ENCODE assay signal across 10 cellular contexts in genomic region chr9:19173598-19174125, GRCh38. TPM values are rescaled to one million over a fixed set of nuclear protein-coding genes. Genes with fewer than 3 reads are reported as not detected.
DNase-seq lines count a peak whose midpoint lies in the region; ATAC-seq and TF ChIP-seq lines count a peak whose summit lies in the region.
"Had no signal": no experiment of that assay in that cellular context is flagged by ENCODE, and none has a peak within 500 bp of the region (broad histone marks: within the 10 kb centered on the region; RNA-seq: fewer than 3 reads in every experiment).

No MANE protein-coding gene starts in this region.

- H3K27me3 Mint-ChIP-seq in activated naive CD8-positive, alpha-beta T cell treated with anti-CD3 and anti-CD28 coated beads, Interleukin-2, amount 10 ng/mL, durations not matched to agents 7 days and 5 days: peaks cover 2% of the 10 kb centered on the region
- H3K27me3 Mint-ChIP-seq in activated naive CD8-positive, alpha-beta T cell treated with anti-CD3 and anti-CD28 coated beads for 36 hours: no peaks in the 10 kb centered on the region
- H3K27me3 Mint-ChIP-seq in activated T-helper 17 cell treated with anti-CD3 and anti-CD28 coated beads, Interleukin-2, amount 50 U/mL, for 72 hours: no peaks in the 10 kb centered on the region

- no peak overlapping the region for H3K27ac ChIP-seq in thyroid gland
- H3K27ac ChIP-seq: stomach had no signal

- H3K4me3 Mint-ChIP-seq in activated naive CD8-positive, alpha-beta T cell treated with anti-CD3 and anti-CD28 coated beads, Interleukin-2, amount 10 ng/mL, durations not matched to agents 7 days and 5 days: no peak overlapping the region
- no peak overlapping the region for H3K4me3 Mint-ChIP-seq in activated naive CD8-positive, alpha-beta T cell treated with anti-CD3 and anti-CD28 coated beads for 36 hours
- H3K4me3 Mint-ChIP-seq in activated T-helper 17 cell treated with anti-CD3 and anti-CD28 coated beads, Interleukin-2, amount 50 U/mL, for 72 hours: peak overlapping the region; percentile 63
- H3K4me3 Mint-ChIP-seq: CD8-positive, alpha-beta T cell had no signal

- H3K36me3 Mint-ChIP-seq in activated naive CD8-positive, alpha-beta T cell treated with anti-CD3 and anti-CD28 coated beads, Interleukin-2, amount 10 ng/mL, durations not matched to agents 7 days and 5 days: no peaks in the 10 kb centered on the region
- H3K36me3 Mint-ChIP-seq in activated naive CD8-positive, alpha-beta T cell treated with anti-CD3 and anti-CD28 coated beads for 36 hours: no peaks in the 10 kb centered on the region
- H3K36me3 Mint-ChIP-seq in activated T-helper 17 cell treated with anti-CD3 and anti-CD28 coated beads, Interleukin-2, amount 50 U/mL, for 72 hours (ENCODE audit: low read depth): no peaks in the 10 kb centered on the region
- H3K36me3 Mint-ChIP-seq: CD8-positive, alpha-beta T cell had no signal

- no peaks in the 10 kb centered on the region for H3K27me3 ChIP-seq in thyroid gland
- H3K27me3 ChIP-seq: stomach had no signal

- peaks cover 17% of the 10 kb centered on the region for H3K4me1 Mint-ChIP-seq in activated naive CD8-positive, alpha-beta T cell treated with anti-CD3 and anti-CD28 coated beads, Interleukin-2, amount 10 ng/mL, durations not matched to agents 7 days and 5 days
- H3K4me1 Mint-ChIP-seq in activated naive CD8-positive, alpha-beta T cell treated with anti-CD3 and anti-CD28 coated beads for 36 hours: peaks cover 33% of the 10 kb centered on the region
- peaks cover 10% of the 10 kb centered on the region for H3K4me1 Mint-ChIP-seq in activated T-helper 17 cell treated with anti-CD3 and anti-CD28 coated beads, Interleukin-2, amount 50 U/mL, for 72 hours

- no peaks in the 10 kb centered on the region for H3K9me3 Mint-ChIP-seq in activated naive CD8-positive, alpha-beta T cell treated with anti-CD3 and anti-CD28 coated beads, Interleukin-2, amount 10 ng/mL, durations not matched to agents 7 days and 5 days
- H3K9me3 Mint-ChIP-seq in activated naive CD8-positive, alpha-beta T cell treated with anti-CD3 and anti-CD28 coated beads for 36 hours: no peaks in the 10 kb centered on the region
- H3K9me3 Mint-ChIP-seq in activated T-helper 17 cell treated with anti-CD3 and anti-CD28 coated beads, Interleukin-2, amount 50 U/mL, for 72 hours: no peaks in the 10 kb centered on the region
- H3K9me3 Mint-ChIP-seq: CD8-positive, alpha-beta T cell had no signal

- H3K4me1 ChIP-seq in thyroid gland: peaks cover 7 to 8% of the 10 kb centered on the region in 2 donors

- intact Hi-C loops in thyroid gland (cut with DNase I): loop anchor here (10.0 kb wide), 1 partner anchor 69 kb away; the partner anchor contains the start of gene HAUS6

- ATAC-seq in activated naive CD8-positive, alpha-beta T cell treated with anti-CD3 and anti-CD28 coated beads, Interleukin-2, amount 10 ng/mL, durations not matched to agents 7 days and 5 days (ENCODE audit: low read depth): peak; percentile 23
- peak; percentile 24 for ATAC-seq in HG02970 (IDR thresholded peaks at IDR 0.05; ENCODE audit: low FRiP score, unreplicated experiment)
- peak; percentile 43 for ATAC-seq in activated T-helper 17 cell treated with anti-CD3 and anti-CD28 coated beads, Interleukin-2, amount 50 U/mL, for 72 hours (replicated peaks)

- POLR2A ChIA-PET in activated naive CD8-positive, alpha-beta T cell treated with anti-CD3 and anti-CD28 coated beads, Interleukin-2, amount 10 ng/mL, durations not matched to agents 7 days and 5 days (lab: Charles Lee): interaction anchor here (1.0 to 1.4 kb wide), 3 partner anchors 57 to 125 kb away, joined by 4 to 7 read pairs (median 5); partner anchors contain the start of genes DENND4C and RRAGA

- TF ChIP-seq POLR2A in thyroid gland (IDR thresholded peaks at IDR 0.05): no peak

- 48 to 53% methylated on average over 4 of the region's 4 CpGs for WGBS in thyroid gland, 2 donors

- no peaks in the 10 kb centered on the region for H3K9me3 ChIP-seq in thyroid gland
- H3K9me3 ChIP-seq: stomach had no signal

- no peak for TF ChIP-seq CTCF in thyroid gland (IDR thresholded peaks at IDR 0.05)

- H3K4me3 ChIP-seq in thyroid gland (replicated peaks in 1 of 3): no peak overlapping the region
- H3K4me3 ChIP-seq: stomach had no signal

- DNase-seq in activated naive CD8-positive, alpha-beta T cell treated with anti-CD3 and anti-CD28 coated beads, Interleukin-2, amount 10 ng/mL, durations not matched to agents 7 days and 5 days: no peak
- no peak for DNase-seq in activated naive CD8-positive, alpha-beta T cell treated with anti-CD3 and anti-CD28 coated beads for 36 hours
- peak; percentile 49 to 51 for DNase-seq in thyroid gland
- no peak for DNase-seq in AG08395 (ENCODE audit: low spot score)
- no peak for DNase-seq in NCI-H1694 (lab: John Stamatoyannopoulos, UW)
- no peak for DNase-seq in epidermal melanocyte (ENCODE audit: insufficient read length, low spot score)

- H3K27ac Mint-ChIP-seq in activated naive CD8-positive, alpha-beta T cell treated with anti-CD3 and anti-CD28 coated beads, Interleukin-2, amount 10 ng/mL, durations not matched to agents 7 days and 5 days: no peak overlapping the region
- no peak overlapping the region for H3K27ac Mint-ChIP-seq in activated naive CD8-positive, alpha-beta T cell treated with anti-CD3 and anti-CD28 coated beads for 36 hours
- peak overlapping the region; percentile 88 for H3K27ac Mint-ChIP-seq in activated T-helper 17 cell treated with anti-CD3 and anti-CD28 coated beads, Interleukin-2, amount 50 U/mL, for 72 hours

- no peaks in the 10 kb centered on the region for H3K36me3 ChIP-seq in thyroid gland
- H3K36me3 ChIP-seq: stomach had no signal

RNA-seq across cellular contexts. Expression of gene PLIN2, which starts 46.4 kb away (rescaled TPM):
- 10 to 100 TPM; 51.3 to 55.1 TPM for total RNA-seq in activated naive CD8-positive, alpha-beta T cell treated with anti-CD3 and anti-CD28 coated beads, Interleukin-2, amount 10 ng/mL, durations not matched to agents 7 days and 5 days
- 10 to 100 TPM; 82.9 to 84.4 TPM for total RNA-seq in activated naive CD8-positive, alpha-beta T cell treated with anti-CD3 and anti-CD28 coated beads for 36 hours
- 100 to 1,000 TPM; 114 to 136 TPM for total RNA-seq in activated T-helper 17 cell treated with anti-CD3 and anti-CD28 coated beads, Interleukin-2, amount 50 U/mL, for 72 hours
- total RNA-seq in thyroid gland: 100 to 1,000 TPM in 1 of 4 donors, 10 to 100 TPM in 3; 25.1 to 148 (median 59.3) TPM

RNA-seq across cellular contexts. Expression of gene DENND4C, which starts 56.8 kb away (rescaled TPM):
- 10 to 100 TPM; 44.4 to 49.5 TPM for total RNA-seq in activated naive CD8-positive, alpha-beta T cell treated with anti-CD3 and anti-CD28 coated beads, Interleukin-2, amount 10 ng/mL, durations not matched to agents 7 days and 5 days
- total RNA-seq in activated naive CD8-positive, alpha-beta T cell treated with anti-CD3 and anti-CD28 coated beads for 36 hours: 10 to 100 TPM; 12.8 to 15.1 TPM
- total RNA-seq in activated T-helper 17 cell treated with anti-CD3 and anti-CD28 coated beads, Interleukin-2, amount 50 U/mL, for 72 hours: 10 to 100 TPM; 18.1 to 22.6 TPM
- 100 to 1,000 TPM in 3 of 4 donors, 10 to 100 TPM in 1; 99.5 to 135 (median 111) TPM for total RNA-seq in thyroid gland

Comparison
In these comparisons a context has a peak if more than half of its experiments do, and no peak if none do; other contexts are left out.
1. DNase-seq: peak in thyroid gland (2 of 2); none in activated naive CD8-positive, alpha-beta T cell treated with anti-CD3 and anti-CD28 coated beads, Interleukin-2, amount 10 ng/mL, durations not matched to agents 7 days and 5 days (single experiment), activated naive CD8-positive, alpha-beta T cell treated with anti-CD3 and anti-CD28 coated beads for 36 hours (single experiment), AG08395 (single experiment), NCI-H1694 (single experiment) and epidermal melanocyte (single experiment).
2. Peak in every context shown above with its lines, with median percentiles within 50 percentile points of each other: ATAC-seq.